Comparison of ENCODE assay signal across 5 cellular contexts in genomic region chr7:64219710-64220298, GRCh38.
A peak's percentile ranks its signal among the peaks of the same experiment; 100 is the strongest.
TF ChIP-seq lines count a peak whose summit lies in the region.
"Not testable (repeated sequence)": the region's sequence is repeated elsewhere in the genome, so short reads cannot be mapped to it uniquely, and the experiment has no call there.

No MANE protein-coding gene starts in this region.

TF ChIP-seq in HCT116, 20 proteins besides CTCF, POLR2A, EP300 and RAD21:
- peak; percentile 56 for TF ChIP-seq ZNF274 (IDR thresholded peaks at IDR 0.05; ENCODE audit: low read depth, low read length)

TF ChIP-seq in HEK293, 187 proteins besides CTCF, POLR2A, EP300 and RAD21:
- TF ChIP-seq ZNF274 (IDR thresholded peaks at IDR 0.05; ENCODE audit: low read length) = not testable (repeated sequence)
- peak; percentile 40; the same call in 1 of the 2 replicates for TF ChIP-seq ZNF274 (tag by site-specific recombination; IDR thresholded peaks at IDR 0.05; ENCODE audit: borderline replicate concordance)
TF ChIP-seq in HEK293: peak in this region for 1; not testable (repeated sequence) for 186.

TF ChIP-seq in GM12878, 131 proteins besides CTCF, POLR2A, EP300 and RAD21:
- TF ChIP-seq ZNF274 (IDR thresholded peaks at IDR 0.05; ENCODE audit: insufficient read depth, insufficient read length) = peak; percentile 41

TF ChIP-seq in K562, 482 proteins besides CTCF, POLR2A, EP300 and RAD21:
- TF ChIP-seq ZNF274 (IDR thresholded peaks at IDR 0.05; ENCODE audit: borderline replicate concordance, low read depth, low read length) = peak; percentile 89
TF ChIP-seq in K562: peak in this region for 1; not testable (repeated sequence) for 481.

TF ChIP-seq in H1, 55 proteins besides CTCF, POLR2A, EP300 and RAD21:
- peak; percentile 83 for TF ChIP-seq ZNF274 (IDR thresholded peaks at IDR 0.05; ENCODE audit: borderline replicate concordance, extremely low read depth, low read length)
